Comparison of ENCODE assay signal across 19 cellular contexts in the genomic region with DNA sequence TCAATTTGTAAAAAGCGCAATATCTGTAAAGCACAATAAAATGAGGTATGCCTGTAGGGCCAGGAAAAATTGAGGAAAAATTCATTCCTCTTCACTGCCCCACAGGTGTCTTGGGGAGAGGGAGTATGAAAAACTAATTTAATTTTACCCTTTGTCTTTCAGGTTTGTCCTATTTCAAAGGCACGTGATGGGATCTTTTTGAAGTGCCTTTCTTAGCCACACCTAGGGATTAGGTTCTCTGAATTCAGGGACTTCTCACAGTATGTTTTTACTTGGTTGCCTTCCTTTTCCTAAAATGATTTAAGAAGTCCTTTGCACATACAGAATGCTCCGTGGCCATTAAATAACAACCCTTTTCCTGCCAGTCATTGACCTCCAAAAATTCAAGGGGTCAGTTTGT.
A peak's percentile ranks its signal among the peaks of the same experiment; 100 is the strongest.
DNase-seq lines count a peak whose midpoint lies in the region; ATAC-seq and TF ChIP-seq lines count a peak whose summit lies in the region.
"Had no signal": no experiment of that assay in that cellular context is flagged by ENCODE, and none has a peak within 500 bp of the region (broad histone marks: within the 10 kb centered on the region; RNA-seq: fewer than 3 reads in every experiment).

No MANE protein-coding gene starts in this region.

- H3K27me3 ChIP-seq in spleen (replicated peaks in 1 of 7) = no peaks in the 10 kb centered on the region
- H3K27me3 ChIP-seq: foreskin keratinocyte, left lung, pancreas, suprapubic skin had no signal

- H3K4me1 Mint-ChIP-seq in activated naive CD8-positive, alpha-beta T cell (ENCODE audit: low read depth) = peaks cover 69% of the 10 kb centered on the region
- peaks cover 71% of the 10 kb centered on the region for H3K4me1 Mint-ChIP-seq in activated naive CD8-positive, alpha-beta T cell treated with anti-CD3 and anti-CD28 coated beads, Interleukin-2, amount 50 U/mL, for 24 hours
- H3K4me1 Mint-ChIP-seq in IgD-negative memory B cell (peaks cover 45 to 59% (median 50%) of the 10 kb centered on the region in 3 donors), natural killer cell (peaks cover 32 to 64% of the 10 kb centered on the region in 2 donors)

- no peak for ATAC-seq in activated naive CD8-positive, alpha-beta T cell treated with anti-CD3 and anti-CD28 coated beads, Interleukin-2, amount 50 U/mL, for 24 hours
- ATAC-seq in natural killer cell (no peak), HG03432 (IDR thresholded peaks at IDR 0.05; ENCODE audit: unreplicated experiment) (no peak)
- ATAC-seq: foreskin keratinocyte, left lung, pancreas had no signal

- TF ChIP-seq POLR2A in spleen (IDR thresholded peaks at IDR 0.05) = no peak

- H3K36me3 ChIP-seq in spleen = peaks cover 0 to 36% (median 10%) of the 10 kb centered on the region in 6 donors
- H3K36me3 ChIP-seq: pancreas had no signal

- peak overlapping the region; percentile 46 for H3K27ac ChIP-seq in adipose tissue (ENCODE audit: low read depth, low read length)
- H3K27ac ChIP-seq in spleen = peak overlapping the region in 7 of 8 donors; percentile 33 to 73 (median 65)
- H3K27ac ChIP-seq: foreskin keratinocyte, pancreas, suprapubic skin had no signal

- no peak for DNase-seq in activated naive CD8-positive, alpha-beta T cell treated with anti-CD3 and anti-CD28 coated beads, Interleukin-2, amount 50 U/mL, for 24 hours
- no peak for DNase-seq in spleen
- no peak for DNase-seq in natural killer cell
- no peak for DNase-seq in SHP77 (lab: John Stamatoyannopoulos, UW)
- DNase-seq: activated CD4-positive, alpha-beta T cell treated with anti-CD3 and anti-CD28 coated beads, Interleukin-2, amount 50 U/mL, for 4 hours; activated effector memory CD4-positive, alpha-beta T cell treated with anti-CD3 and anti-CD28 coated beads, Interleukin-2, amount 50 U/mL, for 16 hours; COR-L47; foreskin keratinocyte; Kasumi-1; left lung; NCI-H1092 treated with DMSO at 0.1 percent for 48 hours; NCI-H82; stimulated activated CD4-positive, alpha-beta T cell treated with anti-CD3 and anti-CD28 coated beads, Interleukin-2, amount 100 ng/mL, for 48 hours had no signal

- H3K36me3 Mint-ChIP-seq in activated naive CD8-positive, alpha-beta T cell = peaks cover 10% of the 10 kb centered on the region
- peaks cover 33% of the 10 kb centered on the region for H3K36me3 Mint-ChIP-seq in activated naive CD8-positive, alpha-beta T cell treated with anti-CD3 and anti-CD28 coated beads, Interleukin-2, amount 50 U/mL, for 24 hours (ENCODE audit: low read depth)
- H3K36me3 Mint-ChIP-seq in IgD-negative memory B cell = peaks cover 7% of the 10 kb centered on the region
- H3K36me3 Mint-ChIP-seq in natural killer cell = no peaks in the 10 kb centered on the region

- H3K4me1 ChIP-seq in spleen = peaks cover 44 to 89% (median 69%) of the 10 kb centered on the region in 6 donors

- H3K4me3 ChIP-seq in spleen = no peak overlapping the region
- H3K4me3 ChIP-seq: left lung, pancreas, suprapubic skin had no signal

- WGBS in adipose tissue, 3 donors = 50 to 70% (median 56%) methylated on average over 3 of the region's 3 CpGs
- WGBS in spleen, 5 donors = 54 to 70% (median 68%) methylated on average over 3 of the region's 3 CpGs

- peaks cover 0 to 18% (median 11%) of the 10 kb centered on the region in 8 donors for H3K9me3 ChIP-seq in spleen
- H3K9me3 ChIP-seq: pancreas had no signal

- H3K27me3 Mint-ChIP-seq in activated naive CD8-positive, alpha-beta T cell = no peaks in the 10 kb centered on the region
- no peaks in the 10 kb centered on the region for H3K27me3 Mint-ChIP-seq in activated naive CD8-positive, alpha-beta T cell treated with anti-CD3 and anti-CD28 coated beads, Interleukin-2, amount 50 U/mL, for 24 hours
- H3K27me3 Mint-ChIP-seq in IgD-negative memory B cell = no peaks in the 10 kb centered on the region
- H3K27me3 Mint-ChIP-seq in natural killer cell (ENCODE audit: low read depth in 2 of 2) = no peaks in the 10 kb centered on the region

- H3K9me3 Mint-ChIP-seq in activated naive CD8-positive, alpha-beta T cell (ENCODE audit: low read depth) = no peaks in the 10 kb centered on the region
- H3K9me3 Mint-ChIP-seq in activated naive CD8-positive, alpha-beta T cell treated with anti-CD3 and anti-CD28 coated beads, Interleukin-2, amount 50 U/mL, for 24 hours = no peaks in the 10 kb centered on the region
- H3K9me3 Mint-ChIP-seq in IgD-negative memory B cell (peaks cover 0 to 4% (median 0%) of the 10 kb centered on the region in 3 donors), natural killer cell (no peaks in the 10 kb centered on the region)

- H3K27ac Mint-ChIP-seq in activated naive CD8-positive, alpha-beta T cell = peak overlapping the region; percentile 0
- no peak overlapping the region for H3K27ac Mint-ChIP-seq in activated naive CD8-positive, alpha-beta T cell treated with anti-CD3 and anti-CD28 coated beads, Interleukin-2, amount 50 U/mL, for 24 hours
- H3K27ac Mint-ChIP-seq in IgD-negative memory B cell = peak overlapping the region; percentile 31 to 68 (median 54)
- peak overlapping the region in 1 of 2 donors; percentile 39 for H3K27ac Mint-ChIP-seq in natural killer cell

- TF ChIP-seq CTCF in spleen (IDR thresholded peaks at IDR 0.05 in 8 of 11, conservative IDR thresholded peaks at IDR 0.05 in 3 of 11) (no peak), natural killer cell (IDR thresholded peaks at IDR 0.05) (no peak)

- H3K4me3 Mint-ChIP-seq in activated naive CD8-positive, alpha-beta T cell = no peak overlapping the region
- H3K4me3 Mint-ChIP-seq in activated naive CD8-positive, alpha-beta T cell treated with anti-CD3 and anti-CD28 coated beads, Interleukin-2, amount 50 U/mL, for 24 hours = no peak overlapping the region
- H3K4me3 Mint-ChIP-seq in IgD-negative memory B cell (peak overlapping the region in 3 of 4 donors; percentile 22 to 59 (median 46)), natural killer cell (no peak overlapping the region)

- intact Hi-C loops in spleen (cut with DNase I; ENCODE audit: low total_unique reads) = no loop called here
- intact Hi-C loops in natural killer cell (cut with micrococcal nuclease) = no loop called here

Comparison
In these comparisons a context has a peak if more than half of its experiments do, and no peak if none do; other contexts are left out.
1. H3K4me3 Mint-ChIP-seq: peak in IgD-negative memory B cell (3 of 4); none in activated naive CD8-positive, alpha-beta T cell (single experiment), activated naive CD8-positive, alpha-beta T cell treated with anti-CD3 and anti-CD28 coated beads, Interleukin-2, amount 50 U/mL, for 24 hours (single experiment) and natural killer cell (single experiment).